15 cellular contexts compared by ENCODE assay signal in genomic region chr9:37028425-37029031, GRCh38. TPM values are rescaled to one million over a fixed set of nuclear protein-coding genes. Genes with fewer than 3 reads are reported as not detected.
DNase-seq lines count a peak whose midpoint lies in the region; ATAC-seq and TF ChIP-seq lines count a peak whose summit lies in the region.
"Had no signal": no experiment of that assay in that cellular context is flagged by ENCODE, and none has a peak within 500 bp of the region (broad histone marks: within the 10 kb centered on the region; RNA-seq: fewer than 3 reads in every experiment).

No MANE protein-coding gene starts in this region.

- peaks cover 19 to 60% (median 38%) of the 10 kb centered on the region in 4 donors for H3K4me1 Mint-ChIP-seq in CD4-positive, alpha-beta memory T cell
- H3K4me1 Mint-ChIP-seq in activated B cell treated with CpG ODN at 0.5 μM for 24 hours, result peaks cover 70% of the 10 kb centered on the region
- peaks cover 14 to 67% (median 49%) of the 10 kb centered on the region in 4 donors for H3K4me1 Mint-ChIP-seq in naive thymus-derived CD8-positive, alpha-beta T cell
- peaks cover 47% of the 10 kb centered on the region for H3K4me1 Mint-ChIP-seq in activated CD4-positive, alpha-beta memory T cell treated with anti-CD3 and anti-CD28 coated beads for 36 hours (ENCODE audit: low read depth)

- peaks cover 59 to 73% of the 10 kb centered on the region in 2 donors for H3K27me3 Mint-ChIP-seq in CD4-positive, alpha-beta memory T cell
- no peaks in the 10 kb centered on the region for H3K27me3 Mint-ChIP-seq in activated B cell treated with CpG ODN at 0.5 μM for 24 hours
- H3K27me3 Mint-ChIP-seq in naive thymus-derived CD8-positive, alpha-beta T cell, result peaks cover 47 to 97% (median 64%) of the 10 kb centered on the region in 5 donors
- peaks cover 87% of the 10 kb centered on the region for H3K27me3 Mint-ChIP-seq in activated CD4-positive, alpha-beta memory T cell treated with anti-CD3 and anti-CD28 coated beads for 36 hours

- intact Hi-C loops in CD4-positive, alpha-beta memory T cell (cut with micrococcal nuclease), result loop anchor here (2.0 kb wide), 1 partner anchor 50 kb away; no protein-coding TSS in a partner anchor
- intact Hi-C loops in activated B cell treated with CpG ODN at 0.5 μM for 24 hours (cut with micrococcal nuclease) (loop anchor here (5.0 to 10.0 kb wide), 2 partner anchors 91 to 546 kb away; partner anchors contain the start of gene FBXO10), mucosa of descending colon (cut with DNase I, micrococcal nuclease) (no loop called here)
- intact Hi-C loops in activated CD4-positive, alpha-beta memory T cell treated with anti-CD3 and anti-CD28 coated beads for 36 hours (cut with micrococcal nuclease), result loop anchor here (5.0 kb wide), 2 partner anchors 94 to 261 kb away; partner anchors contain the start of gene ZCCHC7

- POLR2A ChIA-PET in CD4-positive, alpha-beta memory T cell (lab: Charles Lee; ENCODE audit: partially characterized antibody), result interaction anchor here (0.6 to 1.0 kb wide), 3 partner anchors 9 to 270 kb away, joined by 3 to 5 read pairs (median 3); no protein-coding TSS in a partner anchor
- POLR2A ChIA-PET in activated B cell treated with CpG ODN at 0.5 μM for 24 hours (lab: Charles Lee), result interaction anchor here (0.6 to 16.7 kb wide), 17 partner anchors 8 to 551 kb away, joined by 3 to 291 read pairs (median 6); partner anchors contain the start of genes PAX5 and ZCCHC7
- POLR2A ChIA-PET in naive thymus-derived CD8-positive, alpha-beta T cell (lab: Charles Lee), result interaction anchor here (0.6 to 1.7 kb wide), 2 partner anchors 9 to 333 kb away, joined by 3 to 4 read pairs; no protein-coding TSS in a partner anchor
- POLR2A ChIA-PET in activated CD4-positive, alpha-beta memory T cell treated with anti-CD3 and anti-CD28 coated beads for 36 hours (lab: Charles Lee), result no interaction called here

- H3K9me3 Mint-ChIP-seq in CD4-positive, alpha-beta memory T cell, result no peaks in the 10 kb centered on the region
- H3K9me3 Mint-ChIP-seq in activated B cell treated with CpG ODN at 0.5 μM for 24 hours, result no peaks in the 10 kb centered on the region
- H3K9me3 Mint-ChIP-seq in naive thymus-derived CD8-positive, alpha-beta T cell, result peaks cover 0 to 5% (median 0%) of the 10 kb centered on the region in 9 donors
- no peaks in the 10 kb centered on the region for H3K9me3 Mint-ChIP-seq in activated CD4-positive, alpha-beta memory T cell treated with anti-CD3 and anti-CD28 coated beads for 36 hours
- H3K9me3 Mint-ChIP-seq: T-helper 1 cell treated with Interleukin-12 subunit alpha and Interleukin-12 subunit beta and Interleukin-4 antibody, amounts not matched to agents 30 μg/mL and 1 μg/mL, for 36 hours had no signal

- TF ChIP-seq POLR2A in GM19099 (IDR thresholded peaks at IDR 0.05; ENCODE audit: extremely low read depth, insufficient read length, low read depth), result peak; percentile 30

- peak overlapping the region in 1 of 7 donors; percentile 68 for H3K27ac Mint-ChIP-seq in CD4-positive, alpha-beta memory T cell
- H3K27ac Mint-ChIP-seq in activated B cell treated with CpG ODN at 0.5 μM for 24 hours, result peak overlapping the region; percentile 96
- peak overlapping the region in 2 of 10 donors; percentile 29 to 34 for H3K27ac Mint-ChIP-seq in naive thymus-derived CD8-positive, alpha-beta T cell
- no peak overlapping the region for H3K27ac Mint-ChIP-seq in activated CD4-positive, alpha-beta memory T cell treated with anti-CD3 and anti-CD28 coated beads for 36 hours
- H3K27ac Mint-ChIP-seq: dendritic cell treated with granulocyte-macrophage colony-stimulating factor and Interleukin-4, amounts not matched to agents 40 ng/mL and 50 ng/mL, for 4 days had no signal

- no peak overlapping the region for H3K27ac ChIP-seq in CD4-positive, alpha-beta memory T cell (ENCODE audit: low read depth, low read length)
- H3K27ac ChIP-seq: ovary had no signal

- H3K36me3 ChIP-seq in CD4-positive, alpha-beta memory T cell (ENCODE audit: insufficient read depth, low read length), result no peaks in the 10 kb centered on the region
- no peaks in the 10 kb centered on the region for H3K36me3 ChIP-seq in mucosa of descending colon (ENCODE audit: low read depth)
- H3K36me3 ChIP-seq: ovary had no signal

- H3K4me3 Mint-ChIP-seq in CD4-positive, alpha-beta memory T cell, result peak overlapping the region in 6 of 8 donors; percentile 24 to 49 (median 40)
- peak overlapping the region; percentile 90 for H3K4me3 Mint-ChIP-seq in activated B cell treated with CpG ODN at 0.5 μM for 24 hours
- H3K4me3 Mint-ChIP-seq in naive thymus-derived CD8-positive, alpha-beta T cell, result peak overlapping the region in 9 of 10 donors; percentile 18 to 82 (median 60)
- H3K4me3 Mint-ChIP-seq in activated CD4-positive, alpha-beta memory T cell treated with anti-CD3 and anti-CD28 coated beads for 36 hours, result no peak overlapping the region

- DNase-seq in CD4-positive, alpha-beta memory T cell, result peak in 1 of 5 donors; percentile 7
- DNase-seq in activated B cell treated with CpG ODN at 0.5 μM for 24 hours (no peak), SKM-1 (lab: John Stamatoyannopoulos, UW; ENCODE audit: unreplicated experiment) (no peak), mucosa of descending colon (no peak)
- DNase-seq in naive thymus-derived CD8-positive, alpha-beta T cell, result peak in 1 of 10 donors; percentile 3
- DNase-seq in activated CD4-positive, alpha-beta memory T cell treated with anti-CD3 and anti-CD28 coated beads for 36 hours, result no peak
- no peak for DNase-seq in activated effector memory CD4-positive, alpha-beta T cell treated with anti-CD3 and anti-CD28 coated beads, Interleukin-2, amount 50 U/mL, for 16 hours
- DNase-seq: ovary had no signal

- no peaks in the 10 kb centered on the region for H3K36me3 Mint-ChIP-seq in CD4-positive, alpha-beta memory T cell
- peaks cover 65% of the 10 kb centered on the region for H3K36me3 Mint-ChIP-seq in activated B cell treated with CpG ODN at 0.5 μM for 24 hours (ENCODE audit: low read depth)
- peaks cover 0 to 6% (median 0%) of the 10 kb centered on the region in 3 donors for H3K36me3 Mint-ChIP-seq in naive thymus-derived CD8-positive, alpha-beta T cell
- H3K36me3 Mint-ChIP-seq in activated CD4-positive, alpha-beta memory T cell treated with anti-CD3 and anti-CD28 coated beads for 36 hours, result no peaks in the 10 kb centered on the region

- H3K27me3 ChIP-seq in CD4-positive, alpha-beta memory T cell (ENCODE audit: insufficient read depth, low read length), result peaks cover 80% of the 10 kb centered on the region

- no peak for TF ChIP-seq CTCF in activated B cell treated with CpG ODN at 0.5 μM for 24 hours (IDR thresholded peaks at IDR 0.05)
- no peak for TF ChIP-seq CTCF in mucosa of descending colon (IDR thresholded peaks at IDR 0.05)

- peaks cover 60% of the 10 kb centered on the region for H3K4me1 ChIP-seq in CD4-positive, alpha-beta memory T cell (ENCODE audit: insufficient read depth, low read length)
- H3K4me1 ChIP-seq in mucosa of descending colon (ENCODE audit: low read depth), result peaks cover 31% of the 10 kb centered on the region

- no peaks in the 10 kb centered on the region for H3K9me3 ChIP-seq in CD4-positive, alpha-beta memory T cell (ENCODE audit: control insufficient read depth in 1 of 2, low read length in 2 of 2)
- no peaks in the 10 kb centered on the region for H3K9me3 ChIP-seq in mucosa of descending colon
- H3K9me3 ChIP-seq: ovary had no signal

- ATAC-seq in activated B cell treated with CpG ODN at 0.5 μM for 24 hours (ENCODE audit: low read depth) (no peak), mucosa of descending colon (no peak)
- no peak for ATAC-seq in naive thymus-derived CD8-positive, alpha-beta T cell

- no peak overlapping the region for H3K4me3 ChIP-seq in CD4-positive, alpha-beta memory T cell (ENCODE audit: low read length in 2 of 2)
- H3K4me3 ChIP-seq in mucosa of descending colon, result no peak overlapping the region
- H3K4me3 ChIP-seq: lung, ovary had no signal

- CTCF ChIA-PET in CD4-positive, alpha-beta memory T cell (lab: Charles Lee; ENCODE audit: partially characterized antibody), result no interaction called here
- CTCF ChIA-PET in activated B cell treated with CpG ODN at 0.5 μM for 24 hours (lab: Charles Lee), result interaction anchor here (0.6 to 3.4 kb wide), 4 partner anchors 29 to 383 kb away, joined by 3 to 15 read pairs (median 3); no protein-coding TSS in a partner anchor
- CTCF ChIA-PET in activated CD4-positive, alpha-beta memory T cell treated with anti-CD3 and anti-CD28 coated beads for 36 hours (lab: Charles Lee), result no interaction called here

RNA-seq across cellular contexts. Expression of gene PAX5, which starts 5.5 kb away (rescaled TPM):
- not detected for total RNA-seq in CD4-positive, alpha-beta memory T cell
- polyA plus RNA-seq in CD4-positive, alpha-beta memory T cell, result under 1 TPM in 1 of 2 donors, not detected in 1; 0.32 TPM
- total RNA-seq in activated B cell treated with CpG ODN at 0.5 μM for 24 hours (580 and 619 TPM in 2 replicates), mucosa of descending colon (under 1 TPM in 2 of 3 donors, not detected in 1; 0.29 to 0.32 TPM)
- 1 to 10 TPM; 8.5 to 8.7 TPM for total RNA-seq in naive thymus-derived CD8-positive, alpha-beta T cell
- under 1 TPM in 1 of 3 donors, not detected in 2; 0.12 TPM for polyA plus RNA-seq in naive thymus-derived CD8-positive, alpha-beta T cell
- under 1 TPM; 0.12 to 0.15 TPM for total RNA-seq in activated CD4-positive, alpha-beta memory T cell treated with anti-CD3 and anti-CD28 coated beads for 36 hours
- total RNA-seq: astrocyte, H4, RPMI7951 had no signal

Comparison
In these comparisons a context has a peak if more than half of its experiments do, and no peak if none do; other contexts are left out.
1. RNA of gene PAX5, which starts 5.5 kb away (total RNA-seq): 580 to 619 TPM in activated B cell treated with CpG ODN at 0.5 μM for 24 hours; 8.5 to 8.7 TPM in naive thymus-derived CD8-positive, alpha-beta T cell, 0.29 to 0.32 TPM in mucosa of descending colon, 0.12 to 0.15 TPM in activated CD4-positive, alpha-beta memory T cell treated with anti-CD3 and anti-CD28 coated beads for 36 hours and not detected in CD4-positive, alpha-beta memory T cell; every median in the first group is over 10 times any median in the second.
2. intact Hi-C loops: an anchor here in CD4-positive, alpha-beta memory T cell (2.0 kb wide), activated B cell treated with CpG ODN at 0.5 μM for 24 hours (5.0 to 10.0 kb wide) and activated CD4-positive, alpha-beta memory T cell treated with anti-CD3 and anti-CD28 coated beads for 36 hours (5.0 kb wide); none called in mucosa of descending colon.